Comparison of ENCODE assay signal across 2 cellular contexts in the genomic region with DNA sequence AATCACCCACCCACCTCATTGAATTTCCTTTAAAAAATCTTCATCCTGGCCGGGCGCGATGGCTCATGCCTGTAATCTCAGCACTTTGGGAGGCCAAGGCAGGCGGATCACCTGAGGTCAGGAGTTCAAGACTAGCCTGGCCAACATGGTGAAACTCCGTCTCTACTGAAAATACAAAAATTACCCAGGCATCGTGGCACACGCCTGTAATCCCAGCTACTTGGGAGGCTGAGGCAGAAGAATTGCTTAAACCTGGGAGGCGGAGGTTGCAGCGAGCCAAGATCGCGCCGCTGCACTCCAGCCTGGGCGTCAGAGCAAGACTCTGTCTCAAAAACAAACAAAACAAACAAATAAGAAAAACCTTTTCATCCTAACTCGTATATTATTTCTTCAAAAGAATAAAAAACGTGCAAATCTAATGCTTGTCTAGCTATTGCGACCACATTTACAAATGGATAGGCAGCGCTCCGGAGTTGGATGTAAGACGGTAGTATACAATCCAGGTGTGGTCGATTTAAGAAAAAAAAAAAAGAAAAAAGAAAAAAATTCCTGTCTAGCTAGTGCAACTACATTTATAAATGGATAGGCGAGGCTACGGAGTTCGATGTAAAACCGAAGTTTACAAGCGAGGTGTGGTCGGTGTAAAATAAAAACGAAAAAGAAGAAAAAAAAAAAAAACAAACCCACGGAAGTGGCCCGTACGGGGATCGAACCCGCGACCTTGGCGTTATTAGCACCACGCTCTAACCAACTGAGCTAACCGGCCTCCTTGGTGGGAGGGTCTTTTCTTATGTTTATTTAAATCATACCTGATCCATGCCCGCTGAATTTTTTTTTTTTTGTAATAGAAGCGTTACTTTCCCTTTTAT.
A peak's percentile ranks its signal among the peaks of the same experiment; 100 is the strongest.
TF ChIP-seq lines count a peak whose summit lies in the region.
"Not testable (repeated sequence)": the region's sequence is repeated elsewhere in the genome, so short reads cannot be mapped to it uniquely, and the experiment has no call there.

No MANE protein-coding gene starts in this region.

TF ChIP-seq in WTC11, 78 proteins besides CTCF, POLR2A, EP300 and RAD21:
- TF ChIP-seq, protein P1, sequence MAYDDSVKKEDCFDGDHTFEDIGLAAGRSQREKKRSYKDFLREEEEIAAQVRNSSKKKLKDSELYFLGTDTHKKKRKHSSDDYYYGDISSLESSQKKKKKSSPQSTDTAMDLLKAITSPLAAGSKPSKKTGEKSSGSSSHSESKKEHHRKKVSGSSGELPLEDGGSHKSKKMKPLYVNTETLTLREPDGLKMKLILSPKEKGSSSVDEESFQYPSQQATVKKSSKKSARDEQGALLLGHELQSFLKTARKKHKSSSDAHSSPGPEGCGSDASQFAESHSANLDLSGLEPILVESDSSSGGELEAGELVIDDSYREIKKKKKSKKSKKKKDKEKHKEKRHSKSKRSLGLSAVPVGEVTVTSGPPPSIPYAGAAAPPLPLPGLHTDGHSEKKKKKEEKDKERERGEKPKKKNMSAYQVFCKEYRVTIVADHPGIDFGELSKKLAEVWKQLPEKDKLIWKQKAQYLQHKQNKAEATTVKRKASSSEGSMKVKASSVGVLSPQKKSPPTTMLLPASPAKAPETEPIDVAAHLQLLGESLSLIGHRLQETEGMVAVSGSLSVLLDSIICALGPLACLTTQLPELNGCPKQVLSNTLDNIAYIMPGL (CRISPR knock-in tag; IDR thresholded peaks at IDR 0.05): peak; percentile 67; the same call in 1 of the 2 replicates
- TF ChIP-seq, protein P2, sequence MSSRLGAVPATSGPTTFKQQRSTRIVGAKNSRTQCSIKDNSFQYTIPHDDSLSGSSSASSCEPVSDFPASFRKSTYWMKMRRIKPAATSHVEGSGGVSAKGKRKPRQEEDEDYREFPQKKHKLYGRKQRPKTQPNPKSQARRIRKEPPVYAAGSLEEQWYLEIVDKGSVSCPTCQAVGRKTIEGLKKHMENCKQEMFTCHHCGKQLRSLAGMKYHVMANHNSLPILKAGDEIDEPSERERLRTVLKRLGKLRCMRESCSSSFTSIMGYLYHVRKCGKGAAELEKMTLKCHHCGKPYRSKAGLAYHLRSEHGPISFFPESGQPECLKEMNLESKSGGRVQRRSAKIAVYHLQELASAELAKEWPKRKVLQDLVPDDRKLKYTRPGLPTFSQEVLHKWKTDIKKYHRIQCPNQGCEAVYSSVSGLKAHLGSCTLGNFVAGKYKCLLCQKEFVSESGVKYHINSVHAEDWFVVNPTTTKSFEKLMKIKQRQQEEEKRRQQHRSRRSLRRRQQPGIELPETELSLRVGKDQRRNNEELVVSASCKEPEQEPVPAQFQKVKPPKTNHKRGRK (CRISPR knock-in tag; IDR thresholded peaks at IDR 0.05; ENCODE audit: borderline replicate concordance): 0 out of 2 replicates have a peak, but pooled peaks have one; percentile 23
TF ChIP-seq in WTC11: peak in this region for 2; not testable (repeated sequence) for 76.

TF ChIP-seq in K562, 482 proteins besides CTCF, POLR2A, EP300 and RAD21 (continues in another document):
- peak; percentile 78 for TF ChIP-seq SMARCA4 (IDR thresholded peaks at IDR 0.05)
- peak; percentile 81 for TF ChIP-seq MIER1 (IDR thresholded peaks at IDR 0.05; ENCODE audit: low read depth)
- TF ChIP-seq, protein P3, sequence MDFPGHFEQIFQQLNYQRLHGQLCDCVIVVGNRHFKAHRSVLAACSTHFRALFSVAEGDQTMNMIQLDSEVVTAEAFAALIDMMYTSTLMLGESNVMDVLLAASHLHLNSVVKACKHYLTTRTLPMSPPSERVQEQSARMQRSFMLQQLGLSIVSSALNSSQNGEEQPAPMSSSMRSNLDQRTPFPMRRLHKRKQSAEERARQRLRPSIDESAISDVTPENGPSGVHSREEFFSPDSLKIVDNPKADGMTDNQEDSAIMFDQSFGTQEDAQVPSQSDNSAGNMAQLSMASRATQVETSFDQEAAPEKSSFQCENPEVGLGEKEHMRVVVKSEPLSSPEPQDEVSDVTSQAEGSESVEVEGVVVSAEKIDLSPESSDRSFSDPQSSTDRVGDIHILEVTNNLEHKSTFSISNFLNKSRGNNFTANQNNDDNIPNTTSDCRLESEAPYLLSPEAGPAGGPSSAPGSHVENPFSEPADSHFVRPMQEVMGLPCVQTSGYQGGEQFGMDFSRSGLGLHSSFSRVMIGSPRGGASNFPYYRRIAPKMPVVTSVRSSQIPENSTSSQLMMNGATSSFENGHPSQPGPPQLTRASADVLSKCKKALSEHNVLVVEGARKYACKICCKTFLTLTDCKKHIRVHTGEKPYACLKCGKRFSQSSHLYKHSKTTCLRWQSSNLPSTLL (IDR thresholded peaks at IDR 0.05): peak; percentile 85
- TF ChIP-seq NUFIP1 (IDR thresholded peaks at IDR 0.05; ENCODE audit: partially characterized antibody): peak; percentile 78
- TF ChIP-seq ZNF316 (IDR thresholded peaks at IDR 0.05): peak; percentile 7; the same call in 1 of the 2 replicates
- not testable (repeated sequence) for TF ChIP-seq ATF1 (CRISPR knock-in tag; IDR thresholded peaks at IDR 0.05); TOE1 (CRISPR knock-in tag; IDR thresholded peaks at IDR 0.05; ENCODE audit: borderline replicate concordance, low read depth); CEBPG (CRISPR knock-in tag; IDR thresholded peaks at IDR 0.05)
- TF ChIP-seq ATF1 (tag; IDR thresholded peaks at IDR 0.05): peak; percentile 25; the same call in 1 of the 2 replicates
- peak; percentile 57 for TF ChIP-seq ZBTB8A (IDR thresholded peaks at IDR 0.05; ENCODE audit: partially characterized antibody)
- TF ChIP-seq ARID2 (IDR thresholded peaks at IDR 0.05): peak; percentile 68; the same call in 1 of the 2 replicates
- TF ChIP-seq HDGF (IDR thresholded peaks at IDR 0.05): 0 out of 2 replicates have a peak, but pooled peaks have one; percentile 53
- peak; percentile 64 to 89; a peak in 3 of 4 replicates for TF ChIP-seq CSDE1 (IDR thresholded peaks at IDR 0.05)
- TF ChIP-seq, protein P4, sequence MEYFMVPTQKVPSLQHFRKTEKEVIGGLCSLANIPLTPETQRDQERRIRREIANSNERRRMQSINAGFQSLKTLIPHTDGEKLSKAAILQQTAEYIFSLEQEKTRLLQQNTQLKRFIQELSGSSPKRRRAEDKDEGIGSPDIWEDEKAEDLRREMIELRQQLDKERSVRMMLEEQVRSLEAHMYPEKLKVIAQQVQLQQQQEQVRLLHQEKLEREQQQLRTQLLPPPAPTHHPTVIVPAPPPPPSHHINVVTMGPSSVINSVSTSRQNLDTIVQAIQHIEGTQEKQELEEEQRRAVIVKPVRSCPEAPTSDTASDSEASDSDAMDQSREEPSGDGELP (CRISPR knock-in tag; IDR thresholded peaks at IDR 0.05; ENCODE audit: borderline replicate concordance): peak; percentile 51; the same call in 1 of the 2 replicates
- TF ChIP-seq SIN3A (IDR thresholded peaks at IDR 0.05; ENCODE audit: borderline replicate concordance in 2 of 2, control insufficient read depth in 1 of 2, low read depth in 2 of 2, low read length in 2 of 2): peak in 1 of 2 experiments; percentile 55; a peak in 1 of 4 replicates
- TF ChIP-seq TBP (optimal IDR thresholded peaks at IDR 0.05; ENCODE audit: low read depth, low read length): peak; percentile 99
- TF ChIP-seq, protein P2 (tag; IDR thresholded peaks at IDR 0.05): peak; percentile 96
- peak; percentile 97 for TF ChIP-seq HLTF (IDR thresholded peaks at IDR 0.05)
- TF ChIP-seq TGIF2 (CRISPR knock-in tag; IDR thresholded peaks at IDR 0.05): 0 out of 2 replicates have a peak, but pooled peaks have one; percentile 32
- TF ChIP-seq, protein P5, sequence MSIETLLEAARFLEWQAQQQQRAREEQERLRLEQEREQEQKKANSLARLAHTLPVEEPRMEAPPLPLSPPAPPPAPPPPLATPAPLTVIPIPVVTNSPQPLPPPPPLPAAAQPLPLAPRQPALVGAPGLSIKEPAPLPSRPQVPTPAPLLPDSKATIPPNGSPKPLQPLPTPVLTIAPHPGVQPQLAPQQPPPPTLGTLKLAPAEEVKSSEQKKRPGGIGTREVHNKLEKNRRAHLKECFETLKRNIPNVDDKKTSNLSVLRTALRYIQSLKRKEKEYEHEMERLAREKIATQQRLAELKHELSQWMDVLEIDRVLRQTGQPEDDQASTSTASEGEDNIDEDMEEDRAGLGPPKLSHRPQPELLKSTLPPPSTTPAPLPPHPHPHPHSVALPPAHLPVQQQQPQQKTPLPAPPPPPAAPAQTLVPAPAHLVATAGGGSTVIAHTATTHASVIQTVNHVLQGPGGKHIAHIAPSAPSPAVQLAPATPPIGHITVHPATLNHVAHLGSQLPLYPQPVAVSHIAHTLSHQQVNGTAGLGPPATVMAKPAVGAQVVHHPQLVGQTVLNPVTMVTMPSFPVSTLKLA (conservative IDR thresholded peaks at IDR 0.05): peak in 1 of 2 experiments; percentile 36; a peak in 2 of 4 replicates
- 0 out of 2 replicates have a peak, but pooled peaks have one; percentile 22 for TF ChIP-seq SP1 (CRISPR knock-in tag; IDR thresholded peaks at IDR 0.05)
- TF ChIP-seq ZNF263 (CRISPR knock-in tag; IDR thresholded peaks at IDR 0.05; ENCODE audit: borderline replicate concordance): 0 out of 2 replicates have a peak, but pooled peaks have one; percentile 18
- peak; percentile 93 for TF ChIP-seq ZBTB17 (CRISPR knock-in tag; IDR thresholded peaks at IDR 0.05)
- TF ChIP-seq RCOR1 (IDR thresholded peaks at IDR 0.05; ENCODE audit: borderline replicate concordance in 1 of 2, low read depth in 2 of 2, low read length in 2 of 2): peak in 1 of 2 experiments; percentile 40; a peak in 2 of 4 replicates
- TF ChIP-seq HDAC6 (IDR thresholded peaks at IDR 0.05; ENCODE audit: low read depth, low read length): peak; percentile 68; the same call in 1 of the 2 replicates
- TF ChIP-seq ESRRA (IDR thresholded peaks at IDR 0.05; ENCODE audit: borderline replicate concordance, low read depth): peak; percentile 26; the same call in 1 of the 2 replicates
- peak; percentile 45; the same call in 1 of the 2 replicates for TF ChIP-seq KAT7 (CRISPR knock-in tag; IDR thresholded peaks at IDR 0.05; ENCODE audit: borderline replicate concordance)
- peak; percentile 72 to 93; a peak in 3 of 4 replicates for TF ChIP-seq FOXK2 (conservative IDR thresholded peaks at IDR 0.05 in 1 of 2, IDR thresholded peaks at IDR 0.05 in 1 of 2; ENCODE audit: low read depth in 2 of 2)
- peak; percentile 66; the same call in 1 of the 2 replicates for TF ChIP-seq NFATC3 (IDR thresholded peaks at IDR 0.05)
- TF ChIP-seq HDAC2 (IDR thresholded peaks at IDR 0.05): peak; percentile 64
- TF ChIP-seq, protein P6, sequence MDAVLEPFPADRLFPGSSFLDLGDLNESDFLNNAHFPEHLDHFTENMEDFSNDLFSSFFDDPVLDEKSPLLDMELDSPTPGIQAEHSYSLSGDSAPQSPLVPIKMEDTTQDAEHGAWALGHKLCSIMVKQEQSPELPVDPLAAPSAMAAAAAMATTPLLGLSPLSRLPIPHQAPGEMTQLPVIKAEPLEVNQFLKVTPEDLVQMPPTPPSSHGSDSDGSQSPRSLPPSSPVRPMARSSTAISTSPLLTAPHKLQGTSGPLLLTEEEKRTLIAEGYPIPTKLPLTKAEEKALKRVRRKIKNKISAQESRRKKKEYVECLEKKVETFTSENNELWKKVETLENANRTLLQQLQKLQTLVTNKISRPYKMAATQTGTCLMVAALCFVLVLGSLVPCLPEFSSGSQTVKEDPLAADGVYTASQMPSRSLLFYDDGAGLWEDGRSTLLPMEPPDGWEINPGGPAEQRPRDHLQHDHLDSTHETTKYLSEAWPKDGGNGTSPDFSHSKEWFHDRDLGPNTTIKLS (IDR thresholded peaks at IDR 0.05; ENCODE audit: borderline replicate concordance, low read depth): peak; percentile 14; the same call in 1 of the 2 replicates
- TF ChIP-seq TOE1 (IDR thresholded peaks at IDR 0.05; ENCODE audit: borderline replicate concordance): peak; percentile 59; the same call in 1 of the 2 replicates
- TF ChIP-seq CC2D1A (IDR thresholded peaks at IDR 0.05): 0 out of 2 replicates have a peak, but pooled peaks have one; percentile 46
- peak in 1 of 2 experiments; percentile 81; a peak in 1 of 4 replicates for TF ChIP-seq CEBPG (tag; conservative IDR thresholded peaks at IDR 0.05 in 1 of 2, IDR thresholded peaks at IDR 0.05 in 1 of 2)
- peak; percentile 91 for TF ChIP-seq ZEB2 (IDR thresholded peaks at IDR 0.05)
- TF ChIP-seq, protein P7, sequence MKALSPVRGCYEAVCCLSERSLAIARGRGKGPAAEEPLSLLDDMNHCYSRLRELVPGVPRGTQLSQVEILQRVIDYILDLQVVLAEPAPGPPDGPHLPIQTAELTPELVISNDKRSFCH (CRISPR knock-in tag; IDR thresholded peaks at IDR 0.05): not testable (repeated sequence)
- TF ChIP-seq, protein P7 (tag; IDR thresholded peaks at IDR 0.05): peak; percentile 53; the same call in 1 of the 2 replicates
- peak; percentile 24 for TF ChIP-seq HDAC3 (IDR thresholded peaks at IDR 0.05; ENCODE audit: borderline replicate concordance, partially characterized antibody)
- TF ChIP-seq, protein P8, sequence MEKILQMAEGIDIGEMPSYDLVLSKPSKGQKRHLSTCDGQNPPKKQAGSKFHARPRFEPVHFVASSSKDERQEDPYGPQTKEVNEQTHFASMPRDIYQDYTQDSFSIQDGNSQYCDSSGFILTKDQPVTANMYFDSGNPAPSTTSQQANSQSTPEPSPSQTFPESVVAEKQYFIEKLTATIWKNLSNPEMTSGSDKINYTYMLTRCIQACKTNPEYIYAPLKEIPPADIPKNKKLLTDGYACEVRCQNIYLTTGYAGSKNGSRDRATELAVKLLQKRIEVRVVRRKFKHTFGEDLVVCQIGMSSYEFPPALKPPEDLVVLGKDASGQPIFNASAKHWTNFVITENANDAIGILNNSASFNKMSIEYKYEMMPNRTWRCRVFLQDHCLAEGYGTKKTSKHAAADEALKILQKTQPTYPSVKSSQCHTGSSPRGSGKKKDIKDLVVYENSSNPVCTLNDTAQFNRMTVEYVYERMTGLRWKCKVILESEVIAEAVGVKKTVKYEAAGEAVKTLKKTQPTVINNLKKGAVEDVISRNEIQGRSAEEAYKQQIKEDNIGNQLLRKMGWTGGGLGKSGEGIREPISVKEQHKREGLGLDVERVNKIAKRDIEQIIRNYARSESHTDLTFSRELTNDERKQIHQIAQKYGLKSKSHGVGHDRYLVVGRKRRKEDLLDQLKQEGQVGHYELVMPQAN (IDR thresholded peaks at IDR 0.05; ENCODE audit: borderline replicate concordance): peak; percentile 68
- peak; percentile 27 for TF ChIP-seq PHF21A (IDR thresholded peaks at IDR 0.05; ENCODE audit: borderline replicate concordance, low read depth)
- peak; percentile 50; the same call in 1 of the 2 replicates for TF ChIP-seq DIDO1 (tag; IDR thresholded peaks at IDR 0.05; ENCODE audit: low read depth)
- TF ChIP-seq NFIC (IDR thresholded peaks at IDR 0.05): peak; percentile 60; the same call in 1 of the 2 replicates
- TF ChIP-seq PHF8 (IDR thresholded peaks at IDR 0.05; ENCODE audit: borderline replicate concordance, low read length): 0 out of 2 replicates have a peak, but pooled peaks have one; percentile 4
- TF ChIP-seq NEUROD1 (IDR thresholded peaks at IDR 0.05; ENCODE audit: borderline replicate concordance, low read depth, low read length, partially characterized antibody): peak; percentile 10
- peak; percentile 69 to 90; a peak in 3 of 4 replicates for TF ChIP-seq TBL1XR1 (IDR thresholded peaks at IDR 0.05; ENCODE audit: low read length in 2 of 2)
